29 cellular contexts compared by ENCODE assay signal in the genomic region with DNA sequence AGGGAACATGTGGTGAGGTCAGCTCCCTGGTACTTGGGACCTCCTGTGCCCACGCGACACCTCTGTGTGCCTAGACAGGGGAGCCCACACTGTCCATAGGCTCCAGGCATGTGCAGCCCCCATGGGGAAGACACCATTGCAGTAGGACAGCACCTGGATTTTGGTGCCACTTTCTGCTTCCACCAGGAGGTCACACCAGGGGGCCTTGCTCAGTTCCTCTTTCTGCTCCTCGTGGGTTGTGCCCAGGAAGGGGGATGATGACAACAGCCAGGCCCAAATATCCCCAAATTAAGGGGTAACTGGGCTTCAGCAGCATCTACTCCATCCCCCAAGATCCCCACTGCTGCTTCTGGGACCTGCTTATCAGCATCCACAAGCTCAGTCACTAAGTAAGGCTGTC.
"Had no signal": no experiment of that assay in that cellular context is flagged by ENCODE, and none has a peak within 500 bp of the region (broad histone marks: within the 10 kb centered on the region; RNA-seq: fewer than 3 reads in every experiment).

No MANE protein-coding gene starts in this region.

- ATAC-seq: naive thymus-derived CD4-positive, alpha-beta T cell; natural killer cell; pancreas; psoas muscle; right cardiac atrium; stimulated activated memory B cell treated with anti-CD40 and anti-IgM and Interleukin-4, amounts not matched to agents 10 μg/mL and 1 μg/mL and 100 μg/mL, for 72 hours; stimulated activated naive CD8-positive, alpha-beta T cell treated with anti-CD3 and anti-CD28 coated beads, Interleukin-15, amount 100 ng/mL, for 72 hours; stimulated activated naive CD8-positive, alpha-beta T cell treated with anti-CD3 and anti-CD28 coated beads, Interleukin-15, Interleukin-2, amounts not matched to agents 100 U/mL and 50 U/mL, for 24 hours had no signal

- H3K9me3 ChIP-seq: neutrophil, pancreas, psoas muscle, right lobe of liver, sigmoid colon, thoracic aorta, thyroid gland, tibial nerve, upper lobe of left lung, uterus had no signal

- H3K4me3 ChIP-seq: neural progenitor cell, pancreas, psoas muscle, right lobe of liver, sigmoid colon, thoracic aorta, thyroid gland, tibial nerve, upper lobe of left lung, uterus had no signal

- H3K4me1 Mint-ChIP-seq: naive thymus-derived CD4-positive, alpha-beta T cell; natural killer cell; stimulated activated memory B cell treated with anti-CD40 and anti-IgM and Interleukin-4, amounts not matched to agents 10 μg/mL and 1 μg/mL and 100 μg/mL, for 72 hours; stimulated activated naive CD8-positive, alpha-beta T cell treated with anti-CD3 and anti-CD28 coated beads, Interleukin-15, amount 100 ng/mL, for 72 hours had no signal

- H3K36me3 Mint-ChIP-seq: naive thymus-derived CD4-positive, alpha-beta T cell; natural killer cell; neural progenitor cell; stimulated activated memory B cell treated with anti-CD40 and anti-IgM and Interleukin-4, amounts not matched to agents 10 μg/mL and 1 μg/mL and 100 μg/mL, for 72 hours had no signal

- H3K27me3 ChIP-seq: neural progenitor cell, neutrophil, pancreas, right lobe of liver, sigmoid colon, thyroid gland, tibial nerve, upper lobe of left lung, uterus had no signal

- H3K9ac ChIP-seq: neural progenitor cell had no signal

- H3K36me3 ChIP-seq: neural progenitor cell, neutrophil, pancreas, right lobe of liver, sigmoid colon, thoracic aorta, thyroid gland, tibial nerve, upper lobe of left lung, uterus had no signal

- H3K4me3 Mint-ChIP-seq: naive thymus-derived CD4-positive, alpha-beta T cell; natural killer cell; nephron; neural progenitor cell; stimulated activated memory B cell treated with anti-CD40 and anti-IgM and Interleukin-4, amounts not matched to agents 10 μg/mL and 1 μg/mL and 100 μg/mL, for 72 hours; stimulated activated naive CD8-positive, alpha-beta T cell treated with anti-CD3 and anti-CD28 coated beads, Interleukin-15, amount 100 ng/mL, for 72 hours had no signal

- H3K9me3 Mint-ChIP-seq: naive thymus-derived CD4-positive, alpha-beta T cell; natural killer cell; nephron; stimulated activated naive CD8-positive, alpha-beta T cell treated with anti-CD3 and anti-CD28 coated beads, Interleukin-15, amount 100 ng/mL, for 72 hours had no signal

- H3K4me1 ChIP-seq: pancreas, psoas muscle, right lobe of liver, sigmoid colon, thyroid gland, tibial nerve, uterus had no signal

- H3K27ac ChIP-seq: neural progenitor cell, neutrophil, pancreas, psoas muscle, right lobe of liver, thoracic aorta, thyroid gland, tibial nerve, uterus had no signal

- H3K27ac Mint-ChIP-seq: naive thymus-derived CD4-positive, alpha-beta T cell; natural killer cell; nephron; neural progenitor cell; progenitor cell of endocrine pancreas; stimulated activated memory B cell treated with anti-CD40 and anti-IgM and Interleukin-4, amounts not matched to agents 10 μg/mL and 1 μg/mL and 100 μg/mL, for 72 hours had no signal

- DNase-seq: naive thymus-derived CD4-positive, alpha-beta T cell; natural killer cell; nucleus accumbens; posterior cingulate gyrus; psoas muscle; right cardiac atrium; right lobe of liver; sigmoid colon; small intestine; stimulated activated CD4-positive, alpha-beta T cell treated with anti-CD3 and anti-CD28 coated beads, Interleukin-12 subunit alpha, Interleukin-12 subunit beta, amount 100 ng/mL, for 4 hours; stimulated activated CD4-positive, alpha-beta T cell treated with anti-CD3 and anti-CD28 coated beads, Interleukin-1b, Interleukin-23, amount 100 ng/mL, for 48 hours; stimulated activated CD4-positive, alpha-beta T cell treated with anti-CD3 and anti-CD28 coated beads, Interleukin-4, amount 100 ng/mL, for 1 hour; stimulated activated CD4-positive, alpha-beta T cell treated with anti-CD3 and anti-CD28 coated beads, Interleukin-4, amount 100 ng/mL, for 4 hours; stimulated activated CD8-positive, alpha-beta memory T cell treated with anti-CD3 and anti-CD28 coated beads, Interleukin-4, amount 100 ng/mL, for 48 hours; stimulated activated naive CD4-positive, alpha-beta T cell; stimulated activated naive CD8-positive, alpha-beta T cell treated with anti-CD3 and anti-CD28 coated beads, Interleukin-15, amount 100 ng/mL, for 72 hours; stimulated activated naive CD8-positive, alpha-beta T cell treated with anti-CD3 and anti-CD28 coated beads, Interleukin-15, Interleukin-2, amounts not matched to agents 100 U/mL and 50 U/mL, for 24 hours; thyroid gland; trophoblast cell; upper lobe of left lung; uterus had no signal

- H3K27me3 Mint-ChIP-seq: progenitor cell of endocrine pancreas had no signal

- FAIRE-seq: pancreas, small intestine had no signal

- H3K4me2 ChIP-seq: neural progenitor cell had no signal

- H2AFZ ChIP-seq: neural progenitor cell had no signal
